ENCODE assay signal across 18 cellular contexts in the genomic region with DNA sequence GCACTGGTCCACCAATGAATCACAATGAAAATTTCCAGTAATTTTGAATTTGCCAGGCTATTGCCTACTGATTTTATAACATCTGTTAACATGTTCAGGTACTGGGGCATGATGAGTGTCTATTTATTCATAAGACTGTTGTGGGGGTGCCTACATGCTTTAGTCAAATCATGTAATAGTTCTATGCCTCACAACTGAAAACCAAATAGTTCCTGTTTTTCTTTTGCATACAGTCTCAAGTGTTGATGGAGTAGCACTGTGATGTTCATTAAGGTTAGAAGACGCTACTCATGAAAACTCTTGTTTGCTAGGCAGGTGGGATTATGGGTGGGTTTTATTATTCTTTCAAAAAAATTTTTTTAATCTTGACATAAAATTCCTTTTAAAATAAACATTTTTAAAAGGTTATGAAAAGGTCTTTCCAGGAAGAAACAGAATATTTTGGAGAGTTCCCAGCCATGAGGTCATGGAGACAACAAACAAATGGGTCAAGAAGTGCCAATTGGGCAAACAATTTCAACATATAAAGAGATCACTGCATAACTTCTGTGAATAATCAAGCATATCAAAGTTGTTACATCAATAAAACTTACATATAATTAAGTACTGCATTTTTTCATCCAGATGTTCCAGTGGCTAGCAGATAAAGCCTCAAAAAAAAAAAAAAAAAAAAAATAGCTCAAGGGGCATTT. TPM values are rescaled to one million over a fixed set of nuclear protein-coding genes. Genes with fewer than 3 reads are reported as not detected.
DNase-seq lines count a peak whose midpoint lies in the region; ATAC-seq, FAIRE-seq and TF ChIP-seq lines count a peak whose summit lies in the region.
"Had no signal": no experiment of that assay in that cellular context is flagged by ENCODE, and none has a peak within 500 bp of the region (broad histone marks: within the 10 kb centered on the region; RNA-seq: fewer than 3 reads in every experiment).

No MANE protein-coding gene starts in this region.

- no peak overlapping the region for H2AFZ ChIP-seq in Karpas-422 (ENCODE audit: low read length)

- no peaks in the 10 kb centered on the region for H3K27me3 ChIP-seq in Karpas-422 (ENCODE audit: low read length)
- H3K27me3 ChIP-seq: BLaER1 had no signal

- DNase-seq in KBM-7 (peak; percentile 12), Karpas-422 (peak; percentile 4), NOMO-1 (lab: John Stamatoyannopoulos, UW; ENCODE audit: unreplicated experiment in 2 of 2) (peak; percentile 4 to 48), kidney (no peak), LoVo (ENCODE audit: low spot score) (no peak), NCI-H146 treated with DMSO at 0.1 percent for 48 hours (lab: John Stamatoyannopoulos, UW; ENCODE audit: unreplicated experiment) (no peak)
- DNase-seq: AML-193; Caco-2; CD8-positive, alpha-beta memory T cell; GF-D8; GOT3; H9 had no signal

- no peaks in the 10 kb centered on the region for H3K79me2 ChIP-seq in Karpas-422 (ENCODE audit: low read length)

- H3K9ac ChIP-seq in Karpas-422 (ENCODE audit: low read length), result no peak overlapping the region
- H3K9ac ChIP-seq in kidney (ENCODE audit: low read length in 2 of 2), result no peak overlapping the region
- H3K9ac ChIP-seq: BLaER1 had no signal

- no peak for ATAC-seq in HG02870 (IDR thresholded peaks at IDR 0.05; ENCODE audit: unreplicated experiment)
- ATAC-seq: A549 had no signal

- H3K9me3 ChIP-seq in Karpas-422 (ENCODE audit: low read length), result no peaks in the 10 kb centered on the region
- H3K9me3 ChIP-seq in kidney (ENCODE audit: control insufficient read depth in 1 of 2, low read length in 2 of 2), result no peaks in the 10 kb centered on the region
- H3K9me3 ChIP-seq: A549, BLaER1, Caco-2 had no signal

- H3K36me3 ChIP-seq in Karpas-422 (ENCODE audit: insufficient read depth, low read length), result no peaks in the 10 kb centered on the region
- H3K36me3 ChIP-seq in kidney (ENCODE audit: control insufficient read depth in 1 of 2, insufficient read depth in 2 of 2, low read length in 2 of 2), result no peaks in the 10 kb centered on the region
- H3K36me3 ChIP-seq: BLaER1 had no signal

- no peaks in the 10 kb centered on the region for H3K4me1 ChIP-seq in Karpas-422 (ENCODE audit: low read length)
- no peaks in the 10 kb centered on the region for H3K4me1 ChIP-seq in kidney (ENCODE audit: control insufficient read depth in 1 of 2, insufficient read depth in 1 of 2, low read depth in 1 of 2, low read length in 2 of 2)
- H3K4me1 ChIP-seq: A549, Caco-2 had no signal

- no peak overlapping the region for H3K4me3 ChIP-seq in Karpas-422 (ENCODE audit: low read length)
- H3K4me3 ChIP-seq in kidney (ENCODE audit: low read length in 2 of 2), result no peak overlapping the region
- H3K4me3 ChIP-seq: A549, BLaER1 had no signal

- TF ChIP-seq CTCF in kidney (IDR thresholded peaks at IDR 0.05; ENCODE audit: borderline replicate concordance, extremely low read depth, insufficient read depth), result no peak

- H4K20me1 ChIP-seq in Karpas-422 (ENCODE audit: insufficient read depth, low read depth, low read length), result no peaks in the 10 kb centered on the region
- H4K20me1 ChIP-seq: BLaER1 had no signal

- H3K4me2 ChIP-seq in Karpas-422 (ENCODE audit: low read depth, low read length, poor library complexity, severe bottlenecking), result no peak overlapping the region
- H3K4me2 ChIP-seq: A549, BLaER1 had no signal

- intact Hi-C loops in kidney (cut with DNase I), result no loop called here

- peak; percentile 11 for FAIRE-seq in kidney (lab: Jason Lieb, UNC)
- FAIRE-seq: A549, GM19239, HTR-8/SVneo had no signal

- in situ Hi-C loops in KBM-7 (cut with MboI; ENCODE audit: low pct_unique_long_range_greater_than_20kb, low sequenced_read_pairs), result no loop called here

- H3K27ac ChIP-seq in Karpas-422 (ENCODE audit: low read length) (no peak overlapping the region), kidney (ENCODE audit: low read depth in 2 of 2, low read length in 2 of 2) (no peak overlapping the region)
- H3K27ac ChIP-seq: A549, BLaER1 had no signal

- no peaks in the 10 kb centered on the region for H3K9me2 ChIP-seq in Karpas-422 (replicated peaks; ENCODE audit: insufficient read depth, low read length)

RNA-seq across cellular contexts. Expression of gene NHLH2, which starts 40.2 kb away (rescaled TPM):
- not detected in 2 replicates for total RNA-seq in Karpas-422 (2014; rRNA removed; shearing (Covaris generic); ENCODE audit: low replicate concordance)
- total RNA-seq in kidney, result not detected
- not detected for polyA plus RNA-seq in kidney (ENCODE audit: insufficient read depth, low read depth, low replicate concordance)
- total RNA-seq: Caco-2; CD8-positive, alpha-beta memory T cell had no signal
- polyA plus RNA-seq: A549; AG04450; CD8-positive, alpha-beta memory T cell had no signal

Comparison
In these comparisons a context has a peak if more than half of its experiments do, and no peak if none do; other contexts are left out.
1. DNase-seq: peak in KBM-7 (single experiment), Karpas-422 (single experiment) and NOMO-1 (2 of 2); none in kidney (single experiment), LoVo (single experiment) and NCI-H146 treated with DMSO at 0.1 percent for 48 hours (single experiment).